Comparison of ENCODE assay signal across 9 cellular contexts in genomic region chr1:228490120-228491078, GRCh38. TPM values are rescaled to one million over a fixed set of nuclear protein-coding genes. Genes with fewer than 3 reads are reported as not detected.
DNase-seq lines count a peak whose midpoint lies in the region; ATAC-seq and TF ChIP-seq lines count a peak whose summit lies in the region.
"Had no signal": no experiment of that assay in that cellular context is flagged by ENCODE, and none has a peak within 500 bp of the region (broad histone marks: within the 10 kb centered on the region; RNA-seq: fewer than 3 reads in every experiment).

No MANE protein-coding gene starts in this region.

- POLR2A ChIA-PET in AG04450 (lab: Yijun Ruan, JAX) (no interaction called here), PC-3 (lab: Charles Lee; ENCODE audit: unreplicated experiment) (no interaction called here)

- DNase-seq in AG04450 (ENCODE audit: low read depth, low spot score) (no peak), GM23338 (ENCODE audit: low spot score) (no peak), PC-3 (peak; percentile 18), fibroblast of pulmonary artery (ENCODE audit: low read depth) (peak; percentile 27), hepatic stellate cell (ENCODE audit: low spot score) (no peak)
- DNase-seq: cortex of kidney had no signal

- peaks cover 46% of the 10 kb centered on the region for H3K36me3 Mint-ChIP-seq in GM23338 (ENCODE audit: low read depth)

- no peaks in the 10 kb centered on the region for H3K9me3 Mint-ChIP-seq in GM23338

- no peak overlapping the region for H3K9ac ChIP-seq in PC-3 (ENCODE audit: low read length)

- no peak overlapping the region for H2AFZ ChIP-seq in GM23338
- no peak overlapping the region for H2AFZ ChIP-seq in PC-3 (ENCODE audit: low read length)

- ATAC-seq in GM23338, result no peak
- no peak; the same call in 1 of the 2 replicates for ATAC-seq in PC-3
- ATAC-seq in HG03521 (IDR thresholded peaks at IDR 0.05; ENCODE audit: unreplicated experiment), result no peak
- no peak for ATAC-seq in HG03432 (IDR thresholded peaks at IDR 0.05; ENCODE audit: unreplicated experiment)
- no peak for ATAC-seq in HG03097 (IDR thresholded peaks at IDR 0.05; ENCODE audit: low FRiP score, unreplicated experiment)

- H3K4me3 ChIP-seq in AG04450 (ENCODE audit: low read depth, low read length), result no peak overlapping the region
- no peak overlapping the region for H3K4me3 ChIP-seq in GM23338
- no peak overlapping the region for H3K4me3 ChIP-seq in PC-3 (ENCODE audit: low read length)
- no peak overlapping the region for H3K4me3 ChIP-seq in fibroblast of pulmonary artery (replicated peaks; ENCODE audit: low read depth, low read length)

- H3K4me2 ChIP-seq in GM23338 (no peak overlapping the region), PC-3 (ENCODE audit: low read length) (no peak overlapping the region)

- H4K20me1 ChIP-seq in GM23338 (replicated peaks; ENCODE audit: insufficient read depth) (peaks cover 8% of the 10 kb centered on the region; the same call in 1 of the 2 replicates), PC-3 (ENCODE audit: low read length) (no peaks in the 10 kb centered on the region)

- H3K9me2 ChIP-seq in GM23338 (ENCODE audit: insufficient read depth) (no peaks in the 10 kb centered on the region), PC-3 (replicated peaks; ENCODE audit: low read length) (no peaks in the 10 kb centered on the region)

- CTCF ChIA-PET in AG04450 (lab: Charles Lee) (interaction anchor here (1.5 to 3.2 kb wide), 2 partner anchors 11 to 325 kb away, joined by 5 to 24 read pairs; partner anchors contain the start of gene IBA57), PC-3 (lab: Charles Lee) (no interaction called here)

- H3K79me2 ChIP-seq in GM23338 (replicated peaks; ENCODE audit: insufficient read depth) (peaks cover 19% of the 10 kb centered on the region), PC-3 (ENCODE audit: low read length) (peaks cover 25% of the 10 kb centered on the region)

- H3K4me1 ChIP-seq in GM23338 (ENCODE audit: insufficient read depth) (peaks cover 13% of the 10 kb centered on the region; the same call in 1 of the 2 replicates), PC-3 (ENCODE audit: insufficient read depth, low read length) (peaks cover 18% of the 10 kb centered on the region)

- H3F3A ChIP-seq in GM23338 (replicated peaks; ENCODE audit: low read depth), result 0 out of 2 replicates have a peak, but pooled peaks cover 7% of the 10 kb centered on the region
- H3F3A ChIP-seq in PC-3 (ENCODE audit: low read length, unreplicated experiment), result peaks cover 2% of the 10 kb centered on the region

- no peak for TF ChIP-seq CTCF in AG04450 (IDR thresholded peaks at IDR 0.05; ENCODE audit: low read depth, low read length)
- no peak for TF ChIP-seq CTCF in GM23338 (conservative IDR thresholded peaks at IDR 0.05; ENCODE audit: low read depth in 2 of 2)
- TF ChIP-seq CTCF in PC-3 (conservative IDR thresholded peaks at IDR 0.05; ENCODE audit: low read depth, low read length), result no peak
- TF ChIP-seq CTCF in fibroblast of pulmonary artery (IDR thresholded peaks at IDR 0.05; ENCODE audit: low read length, missing control alignments), result no peak

- intact Hi-C loops in PC-3 (cut with micrococcal nuclease), result no loop called here

- H3K4me1 Mint-ChIP-seq in GM23338, result peaks cover 17% of the 10 kb centered on the region

- H3K27me3 ChIP-seq in AG04450 (ENCODE audit: control insufficient read depth, insufficient read depth, low read length) (no peaks in the 10 kb centered on the region), GM23338 (ENCODE audit: insufficient read depth) (0 out of 2 replicates have a peak, but pooled peaks cover 2% of the 10 kb centered on the region), PC-3 (ENCODE audit: low read length) (no peaks in the 10 kb centered on the region)

- H3K36me3 ChIP-seq in GM23338 (ENCODE audit: insufficient read depth), result no peaks in the 10 kb centered on the region; the same call in 1 of the 2 replicates
- peaks cover 30% of the 10 kb centered on the region for H3K36me3 ChIP-seq in PC-3 (ENCODE audit: low read depth, low read length)

- H3K27ac Mint-ChIP-seq in GM23338, result peak overlapping the region; percentile 81

- peak overlapping the region; percentile 26; the same call in 2 of the 3 replicates for H3K4me3 Mint-ChIP-seq in GM23338

- peaks cover 15% of the 10 kb centered on the region for H3K27me3 Mint-ChIP-seq in GM23338 (ENCODE audit: insufficient read depth, low read depth, poor library complexity)

- peaks cover 4% of the 10 kb centered on the region; the same call in 1 of the 2 replicates for H3K9me3 ChIP-seq in AG04450 (ENCODE audit: control insufficient read depth, insufficient read depth, low read length)
- no peaks in the 10 kb centered on the region for H3K9me3 ChIP-seq in PC-3 (ENCODE audit: low read length)

- H3K27ac ChIP-seq in AG04450 (ENCODE audit: low read depth, low read length) (peak overlapping the region; percentile 47), GM23338 (ENCODE audit: low read depth) (no peak overlapping the region), PC-3 (ENCODE audit: low read length) (no peak overlapping the region)

- TSS peak; percentile 67 for BruUV-seq in PC-3 (replicated peaks; lab: Mats Ljungman, UMichigan)

TF ChIP-seq in GM23338, 12 proteins besides CTCF, POLR2A, EP300 and RAD21 (continues in another document):
- TF ChIP-seq EZH2 (IDR thresholded peaks at IDR 0.05; ENCODE audit: low read depth, unreplicated experiment) (no peak), REST (IDR thresholded peaks at IDR 0.05; ENCODE audit: unreplicated experiment) (no peak), JUNB (IDR thresholded peaks at IDR 0.05; ENCODE audit: unreplicated experiment) (no peak), NANOG (IDR thresholded peaks at IDR 0.05; ENCODE audit: borderline replicate concordance) (no peak)

RNA-seq across cellular contexts. Expression of gene RNF187, which starts 3.2 kb away (rescaled TPM):
- polyA plus RNA-seq in AG04450 (2011; rRNA removed) (77.5 and 84.0 TPM in 2 replicates), GM23338 (2016; fragmentation: Nextera tagmentation; extraction: Ambion mirVana) (24.8 and 28.7 TPM in 2 replicates)
- polyA minus RNA-seq in AG04450 (2011; rRNA and poly(A)+ RNA removed), result 61.3 and 65.6 TPM in 2 replicates
- total RNA-seq in GM23338 (2014; rRNA removed; shearing (Covaris generic)), result 55.3 and 59.3 TPM in 2 replicates
- total RNA-seq in PC-3 (2014; rRNA removed), result 97.7 and 157 TPM in 2 replicates

Comparison
In these comparisons a context has a peak if more than half of its experiments do, and no peak if none do; other contexts are left out.
1. DNase-seq: peak in PC-3 (single experiment) and fibroblast of pulmonary artery (single experiment); none in AG04450 (single experiment), GM23338 (single experiment) and hepatic stellate cell (single experiment).